In genomic region chr20:53635189-53635588, GRCh38 we compare ENCODE assay signal across 1 cellular context.
TF ChIP-seq lines count a peak whose summit lies in the region.

No MANE protein-coding gene starts in this region.

TF ChIP-seq in WTC11, 78 proteins besides CTCF, POLR2A, EP300 and RAD21 (continued from another document):
- TF ChIP-seq, protein P1, sequence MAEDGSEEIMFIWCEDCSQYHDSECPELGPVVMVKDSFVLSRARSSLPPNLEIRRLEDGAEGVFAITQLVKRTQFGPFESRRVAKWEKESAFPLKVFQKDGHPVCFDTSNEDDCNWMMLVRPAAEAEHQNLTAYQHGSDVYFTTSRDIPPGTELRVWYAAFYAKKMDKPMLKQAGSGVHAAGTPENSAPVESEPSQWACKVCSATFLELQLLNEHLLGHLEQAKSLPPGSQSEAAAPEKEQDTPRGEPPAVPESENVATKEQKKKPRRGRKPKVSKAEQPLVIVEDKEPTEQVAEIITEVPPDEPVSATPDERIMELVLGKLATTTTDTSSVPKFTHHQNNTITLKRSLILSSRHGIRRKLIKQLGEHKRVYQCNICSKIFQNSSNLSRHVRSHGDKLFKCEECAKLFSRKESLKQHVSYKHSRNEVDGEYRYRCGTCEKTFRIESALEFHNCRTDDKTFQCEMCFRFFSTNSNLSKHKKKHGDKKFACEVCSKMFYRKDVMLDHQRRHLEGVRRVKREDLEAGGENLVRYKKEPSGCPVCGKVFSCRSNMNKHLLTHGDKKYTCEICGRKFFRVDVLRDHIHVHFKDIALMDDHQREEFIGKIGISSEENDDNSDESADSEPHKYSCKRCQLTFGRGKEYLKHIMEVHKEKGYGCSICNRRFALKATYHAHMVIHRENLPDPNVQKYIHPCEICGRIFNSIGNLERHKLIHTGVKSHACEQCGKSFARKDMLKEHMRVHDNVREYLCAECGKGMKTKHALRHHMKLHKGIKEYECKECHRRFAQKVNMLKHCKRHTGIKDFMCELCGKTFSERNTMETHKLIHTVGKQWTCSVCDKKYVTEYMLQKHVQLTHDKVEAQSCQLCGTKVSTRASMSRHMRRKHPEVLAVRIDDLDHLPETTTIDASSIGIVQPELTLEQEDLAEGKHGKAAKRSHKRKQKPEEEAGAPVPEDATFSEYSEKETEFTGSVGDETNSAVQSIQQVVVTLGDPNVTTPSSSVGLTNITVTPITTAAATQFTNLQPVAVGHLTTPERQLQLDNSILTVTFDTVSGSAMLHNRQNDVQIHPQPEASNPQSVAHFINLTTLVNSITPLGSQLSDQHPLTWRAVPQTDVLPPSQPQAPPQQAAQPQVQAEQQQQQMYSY (CRISPR knock-in tag; IDR thresholded peaks at IDR 0.05) = no peak
- TF ChIP-seq ZNF671 (CRISPR knock-in tag; IDR thresholded peaks at IDR 0.05) = no peak
